In the genomic region with DNA sequence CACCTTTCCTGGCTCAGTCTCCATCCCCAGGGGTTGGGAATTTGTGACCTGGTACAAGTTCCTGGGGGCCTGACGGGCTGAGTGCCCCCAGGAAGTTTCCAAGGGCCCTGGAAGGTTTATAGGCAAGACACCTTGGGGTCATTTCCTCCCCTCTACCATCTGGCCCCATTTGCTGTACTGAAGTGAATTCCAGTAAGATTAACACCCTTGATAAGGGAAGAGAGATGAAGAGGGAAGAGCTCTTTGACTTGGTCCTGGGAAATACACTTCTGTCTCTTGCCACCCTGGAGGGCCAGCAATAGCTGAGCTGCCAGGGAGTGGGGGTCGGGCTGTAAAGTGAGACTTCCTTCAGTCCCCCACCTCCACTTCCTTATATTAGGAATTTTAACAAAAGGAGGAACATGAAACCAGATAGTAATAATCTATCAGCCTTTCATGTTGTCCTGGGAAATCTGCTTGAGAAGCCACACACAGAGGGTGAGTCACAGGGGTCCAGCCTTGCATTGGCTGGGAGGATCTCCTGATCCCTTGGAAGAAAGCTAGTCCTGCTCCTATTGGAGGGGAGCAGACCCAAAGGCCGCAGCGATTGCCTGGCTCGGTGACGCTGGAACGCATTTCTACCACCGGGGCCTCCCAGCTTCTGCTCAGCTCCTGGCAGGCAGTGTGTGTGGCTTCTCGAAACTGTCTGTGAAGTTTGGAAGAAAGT, we compare ENCODE assay signal across 9 cellular contexts.
DNase-seq lines count a peak whose midpoint lies in the region; ATAC-seq, FAIRE-seq and TF ChIP-seq lines count a peak whose summit lies in the region.
"Had no signal": no experiment of that assay in that cellular context is flagged by ENCODE, and none has a peak within 500 bp of the region (broad histone marks: within the 10 kb centered on the region; RNA-seq: fewer than 3 reads in every experiment).

No MANE protein-coding gene starts in this region.

- no peak overlapping the region for H3K56ac ChIP-seq in H1 (replicated peaks; ENCODE audit: insufficient read length, low read depth, low read length)

- TF ChIP-seq POLR2A in A549 (IDR thresholded peaks at IDR 0.05; ENCODE audit: low read length): no peak
- TF ChIP-seq POLR2A in H1 (IDR thresholded peaks at IDR 0.05; ENCODE audit: control extremely low read depth in 1 of 2, low read depth in 2 of 2, low read length in 2 of 2): peak in 1 of 2 experiments; percentile 43; a peak in 1 of 3 replicates

- no peak overlapping the region for H3K23ac ChIP-seq in H1 (ENCODE audit: insufficient read length)

- DNase-seq in A549 (ENCODE audit: low read depth in 1 of 2, low spot score in 1 of 2) (peak; percentile 18 to 72), M059J (ENCODE audit: low read depth) (peak; percentile 99), H1 (ENCODE audit: low read depth in 1 of 2, low spot score in 2 of 2) (peak; percentile 51 to 72), medulla oblongata (ENCODE audit: extremely low spot score) (peak; percentile 17), KG1 (lab: John Stamatoyannopoulos, UW) (no peak)

- FAIRE-seq in A549 (lab: Jason Lieb, UNC): no peak
- peak; percentile 83 for FAIRE-seq in H1 (lab: Jason Lieb, UNC)

- peak overlapping the region; percentile 52; the same call in 1 of the 2 replicates for H2BK12ac ChIP-seq in H1 (ENCODE audit: low read depth, low read length)

- H3K27ac ChIP-seq in A549 (peak overlapping the region; percentile 51 to 69; a peak in 5 of 6 replicates), H1 (ENCODE audit: low read depth, low read length) (peak overlapping the region; percentile 66)
- H3K27ac ChIP-seq: BLaER1 had no signal

- no peak overlapping the region for H2BK20ac ChIP-seq in H1 (ENCODE audit: low read length)

- H4K91ac ChIP-seq in H1 (replicated peaks; ENCODE audit: insufficient read length, low read length): peak overlapping the region; percentile 75

- TF ChIP-seq CTCF in A549 (IDR thresholded peaks at IDR 0.05) (no peak), H1 (IDR thresholded peaks at IDR 0.05; ENCODE audit: control extremely low read depth in 1 of 3, insufficient read depth in 1 of 3, low read depth in 1 of 3, low read length in 3 of 3) (peak in 2 of 3 experiments; percentile 2 to 38; a peak in 2 of 4 replicates)

- CTCF ChIA-PET in A549 (lab: Yijun Ruan, JAX): interaction anchor here (2.1 kb wide), 1 partner anchor 166 kb away, joined by 6 read pairs; no protein-coding TSS in a partner anchor
- CTCF ChIA-PET in H1 (lab: Charles Lee; ENCODE audit: partially characterized antibody): interaction anchor here (0.6 to 4.1 kb wide), 12 partner anchors 9 to 550 kb away, joined by 3 to 24 read pairs (median 3); no protein-coding TSS in a partner anchor

- TF ChIP-seq RAD21 in A549 (conservative IDR thresholded peaks at IDR 0.05 in 1 of 2, IDR thresholded peaks at IDR 0.05 in 1 of 2) (no peak), H1 (IDR thresholded peaks at IDR 0.05 in 1 of 2, conservative IDR thresholded peaks at IDR 0.05 in 1 of 2; ENCODE audit: low read depth in 2 of 2, low read length in 2 of 2) (peak in 1 of 2 experiments; percentile 3; a peak in 1 of 4 replicates)

- H3K79me2 ChIP-seq in H1 (ENCODE audit: control insufficient read depth in 1 of 2, insufficient read depth in 2 of 2, low read length in 2 of 2): no peaks in the 10 kb centered on the region

- H3K27me3 ChIP-seq in H1 (replicated peaks in 1 of 4; ENCODE audit: control insufficient read depth in 3 of 4, extremely low read depth in 1 of 4, insufficient read depth in 3 of 4, low read length in 3 of 4): no peaks in the 10 kb centered on the region
- H3K27me3 ChIP-seq: BLaER1 had no signal

- no peaks in the 10 kb centered on the region for H4K20me1 ChIP-seq in H1 (replicated peaks in 1 of 2; ENCODE audit: control insufficient read depth in 1 of 2, insufficient read depth in 2 of 2, low read length in 2 of 2)
- H4K20me1 ChIP-seq: BLaER1 had no signal

- 0 out of 2 replicates have a peak overlapping the region, but pooled peaks have one; percentile 40 for H2BK15ac ChIP-seq in H1 (ENCODE audit: low read length)

- POLR2A ChIA-PET in A549 (lab: Yijun Ruan, JAX): no interaction called here
- POLR2A ChIA-PET in H1 (lab: Charles Lee; ENCODE audit: partially characterized antibody): interaction anchor here (0.7 kb wide), 1 partner anchor 239 kb away, joined by 4 read pairs; a partner anchor contains a TSS

- no peaks in the 10 kb centered on the region for H3K79me1 ChIP-seq in H1 (ENCODE audit: low read depth, low read length)

- WGBS in A549 (ENCODE audit: missing lambda C conversion rate): 53% methylated on average over 9 of the region's 9 CpGs
- WGBS in H1 (ENCODE audit: extremely low coverage in 1 of 2, insufficient coverage in 1 of 2, insufficient read length in 1 of 2, insufficient replicate concordance in 2 of 2, low coverage in 1 of 2, low lambda C conversion rate in 2 of 2, missing lambda C conversion rate in 1 of 2), 2 experiments: 39% methylated on average over 9 of the region's 9 CpGs; no CpG with 5 or more reads in 1 of the 2 experiments

- peak overlapping the region; percentile 84; the same call in 1 of the 2 replicates for H2BK5ac ChIP-seq in H1 (ENCODE audit: low read depth, low read length)

- H3K4ac ChIP-seq in H1 (replicated peaks; ENCODE audit: insufficient read length, low read depth, low read length): peak overlapping the region; percentile 97

- H2AFZ ChIP-seq in H1 (ENCODE audit: low read length): peak overlapping the region; percentile 69

- ATAC-seq in A549 (peak; percentile 77 to 90; a peak in 5 of 6 replicates), GM18868 (IDR thresholded peaks at IDR 0.05; ENCODE audit: unreplicated experiment) (no peak), HG03521 (IDR thresholded peaks at IDR 0.05; ENCODE audit: unreplicated experiment) (no peak), GM21723 (IDR thresholded peaks at IDR 0.05; ENCODE audit: unreplicated experiment) (no peak)

- TF ChIP-seq EP300 in A549 (IDR thresholded peaks at IDR 0.05): no peak
- TF ChIP-seq EP300 in H1 (IDR thresholded peaks at IDR 0.05; ENCODE audit: borderline replicate concordance in 1 of 2, low read depth in 2 of 2, low read length in 2 of 2): no peak

- H3K14ac ChIP-seq in H1 (ENCODE audit: insufficient read length): no peak overlapping the region

- H4K5ac ChIP-seq in H1 (ENCODE audit: insufficient read length, low read depth, low read length): peak overlapping the region; percentile 59

- H3K4me3 ChIP-seq in A549 (no peak overlapping the region), H1 (ENCODE audit: extremely low read depth in 1 of 4, insufficient read depth in 2 of 4, low read depth in 3 of 4, low read length in 4 of 4) (no peak overlapping the region; a peak in 1 of 8 replicates)
- H3K4me3 ChIP-seq: BLaER1 had no signal

- H3K36me3 ChIP-seq in H1 (ENCODE audit: control insufficient read depth in 2 of 4, insufficient read depth in 4 of 4, low read length in 3 of 4): no peaks in the 10 kb centered on the region
- H3K36me3 ChIP-seq: BLaER1 had no signal

- H3K4me1 ChIP-seq in A549 (peaks cover 32% of the 10 kb centered on the region), H1 (replicated peaks in 1 of 4; ENCODE audit: control insufficient read depth in 3 of 4, insufficient read depth in 4 of 4, low read length in 3 of 4) (peaks cover 3 to 10% (median 5%) of the 10 kb centered on the region in 4 experiments)
- H3K4me1 ChIP-seq: BLaER1 had no signal

- peak overlapping the region; percentile 79 for H3K18ac ChIP-seq in H1 (ENCODE audit: extremely low read depth, low read length)

- H4K8ac ChIP-seq in H1 (ENCODE audit: extremely low read depth, insufficient read depth, low read length): peak overlapping the region; percentile 43; the same call in 1 of the 2 replicates

- no peak overlapping the region for H2AK5ac ChIP-seq in H1 (ENCODE audit: low read depth, low read length)

- no peaks in the 10 kb centered on the region for H3K9me3 ChIP-seq in A549
- H3K9me3 ChIP-seq in H1 (ENCODE audit: insufficient read depth in 2 of 2, low read depth in 1 of 2, low read length in 1 of 2): no peaks in the 10 kb centered on the region
- H3K9me3 ChIP-seq: BLaER1 had no signal

- H3K4me2 ChIP-seq in A549 (peak overlapping the region; percentile 30; the same call in 1 of the 3 replicates), H1 (ENCODE audit: insufficient read depth in 1 of 2, low read depth in 2 of 2, low read length in 2 of 2) (peak overlapping the region; percentile 11 to 28; a peak in 2 of 4 replicates)
- H3K4me2 ChIP-seq: BLaER1 had no signal

- no peaks in the 10 kb centered on the region for H3K23me2 ChIP-seq in H1 (ENCODE audit: low read depth, low read length)

- H2BK120ac ChIP-seq in H1 (replicated peaks; ENCODE audit: low read depth, low read length): peak overlapping the region; percentile 44

- H3K9ac ChIP-seq in H1 (replicated peaks in 1 of 4; ENCODE audit: extremely low read depth in 1 of 4, low read depth in 3 of 4, low read length in 3 of 4): peak overlapping the region in 1 of 4 experiments; percentile 9; a peak in 1 of 7 replicates
- H3K9ac ChIP-seq: BLaER1 had no signal

TF ChIP-seq in A549, 52 proteins besides CTCF, POLR2A, EP300 and RAD21:
- TF ChIP-seq ESRRA (IDR thresholded peaks at IDR 0.05; ENCODE audit: borderline replicate concordance, low read length) (no peak), FOSL2 (IDR thresholded peaks at IDR 0.05) (no peak), FOSL2 (CRISPR knock-in tag; IDR thresholded peaks at IDR 0.05) (0 out of 2 replicates have a peak, but pooled peaks have one; percentile 30)

TF ChIP-seq in H1, 55 proteins besides CTCF, POLR2A, EP300 and RAD21 (continues in another document):
- TF ChIP-seq JUND (IDR thresholded peaks at IDR 0.05; ENCODE audit: low read length) (peak; percentile 74; the same call in 1 of the 2 replicates), SIX5 (IDR thresholded peaks at IDR 0.05; ENCODE audit: low read depth, low read length) (no peak), TAF1 (IDR thresholded peaks at IDR 0.05; ENCODE audit: low read depth, low read length) (peak; percentile 47; the same call in 1 of the 2 replicates), NANOG (IDR thresholded peaks at IDR 0.05; ENCODE audit: insufficient read depth, low read depth, low read length, poor library complexity, severe bottlenecking) (no peak), SUZ12 (IDR thresholded peaks at IDR 0.05; ENCODE audit: low read length) (no peak), TBP (IDR thresholded peaks at IDR 0.05; ENCODE audit: low read depth, low read length) (peak; percentile 38; the same call in 1 of the 2 replicates), SP1 (IDR thresholded peaks at IDR 0.05; ENCODE audit: low read depth, low read length) (peak; percentile 43; the same call in 1 of the 2 replicates)
- TF ChIP-seq, protein P1, sequence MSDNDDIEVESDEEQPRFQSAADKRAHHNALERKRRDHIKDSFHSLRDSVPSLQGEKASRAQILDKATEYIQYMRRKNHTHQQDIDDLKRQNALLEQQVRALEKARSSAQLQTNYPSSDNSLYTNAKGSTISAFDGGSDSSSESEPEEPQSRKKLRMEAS (IDR thresholded peaks at IDR 0.05): 0 out of 2 replicates have a peak, but pooled peaks have one; percentile 9

Comparison
In these comparisons a context has a peak if more than half of its experiments do, and no peak if none do; other contexts are left out.
1. ATAC-seq: peak in A549 (2 of 2); none in GM18868 (single experiment), HG03521 (single experiment) and GM21723 (single experiment).